In genomic region chr5:134116291-134116690, GRCh38 we compare ENCODE assay signal across 1 cellular context.
TF ChIP-seq lines count a peak whose summit lies in the region.

No MANE protein-coding gene starts in this region.

TF ChIP-seq in IMR-90, 13 proteins besides CTCF, POLR2A, EP300 and RAD21:
- no peak for TF ChIP-seq ELK1 (IDR thresholded peaks at IDR 0.05; ENCODE audit: borderline replicate concordance, low read depth, low read length)
- TF ChIP-seq SMC3 (IDR thresholded peaks at IDR 0.05; ENCODE audit: low read depth, low read length), result no peak
- no peak for TF ChIP-seq CEBPB (IDR thresholded peaks at IDR 0.05; ENCODE audit: low read depth, low read length)
- no peak for TF ChIP-seq BHLHE40 (IDR thresholded peaks at IDR 0.05; ENCODE audit: low read depth, low read length)
- no peak for TF ChIP-seq RCOR1 (IDR thresholded peaks at IDR 0.05; ENCODE audit: insufficient replicate concordance, low read length)
- TF ChIP-seq RFX5 (IDR thresholded peaks at IDR 0.05; ENCODE audit: low read depth, low read length), result no peak
- TF ChIP-seq FOS (IDR thresholded peaks at IDR 0.05; ENCODE audit: low read depth, low read length), result no peak
- no peak for TF ChIP-seq MAZ (IDR thresholded peaks at IDR 0.05; ENCODE audit: borderline replicate concordance, low read depth, low read length)
- no peak for TF ChIP-seq MAFK (IDR thresholded peaks at IDR 0.05; ENCODE audit: low read depth, low read length)
- TF ChIP-seq CHD1 (IDR thresholded peaks at IDR 0.05; ENCODE audit: low read depth, low read length), result no peak
- no peak for TF ChIP-seq MXI1 (IDR thresholded peaks at IDR 0.05; ENCODE audit: borderline replicate concordance, low read depth, low read length)
- TF ChIP-seq USF2 (IDR thresholded peaks at IDR 0.05; ENCODE audit: low read depth, low read length), result no peak
- TF ChIP-seq NFE2L2 (IDR thresholded peaks at IDR 0.05; ENCODE audit: low read depth, low read length), result no peak
TF ChIP-seq in IMR-90: peak in this region for 0.
